Comparison of ENCODE assay signal across 14 cellular contexts in the genomic region with DNA sequence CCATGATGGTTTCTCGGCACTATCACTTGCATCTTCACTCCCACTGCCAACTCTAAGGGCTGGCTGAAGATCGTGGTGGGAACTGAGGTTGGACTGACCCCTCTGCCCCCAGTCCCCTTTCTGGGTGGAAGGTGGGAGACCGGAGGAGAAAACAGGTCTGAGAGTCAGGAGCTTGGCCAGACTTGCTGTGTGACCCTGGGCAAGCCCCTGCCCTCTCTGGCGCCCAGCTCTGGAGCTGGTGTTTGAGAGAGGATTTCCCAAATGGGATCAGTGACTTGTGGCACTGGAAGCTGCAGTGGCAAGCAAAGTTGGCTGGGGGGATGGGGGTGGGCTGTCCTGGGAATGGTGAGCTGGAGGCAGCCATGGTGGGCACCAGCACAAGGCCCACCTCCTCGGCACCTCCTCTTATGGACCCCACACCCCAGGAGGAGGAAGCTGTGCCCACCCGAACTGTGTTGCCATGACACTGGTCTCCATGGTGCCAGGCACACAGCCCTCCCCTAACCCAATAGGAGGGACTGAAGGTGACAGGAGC. TPM values are rescaled to one million over a fixed set of nuclear protein-coding genes. Genes with fewer than 3 reads are reported as not detected.
"Had no signal": no experiment of that assay in that cellular context is flagged by ENCODE, and none has a peak within 500 bp of the region (broad histone marks: within the 10 kb centered on the region; RNA-seq: fewer than 3 reads in every experiment).

No MANE protein-coding gene starts in this region.

- H3K4me3 Mint-ChIP-seq: activated naive CD8-positive, alpha-beta T cell treated with anti-CD3 and anti-CD28 coated beads, Interleukin-2, amount 50 U/mL, for 24 hours; activated T-helper 1 cell treated with anti-CD3 and anti-CD28 coated beads, Interleukin-12 subunit alpha, Interleukin-12 subunit beta, Interleukin-2, Interleukin-4 antibody, amounts not matched to agents 30 ng/mL and 10 ng/mL and 1 ng/mL, durations not matched to agents 14 hours and 24 hours and 36 hours; naive thymus-derived CD4-positive, alpha-beta T cell had no signal

- DNase-seq: activated CD4-positive, alpha-beta T cell treated with anti-CD3 and anti-CD28 coated beads, Interleukin-2, amount 50 U/mL, for 4 hours; activated naive CD8-positive, alpha-beta T cell treated with anti-CD3 and anti-CD28 coated beads, Interleukin-2, amount 50 U/mL, for 24 hours; aorta; cortex of kidney; effector CD4-positive, alpha-beta T cell; gastrocnemius medialis; left ventricle myocardium inferior; naive thymus-derived CD4-positive, alpha-beta T cell; stimulated activated CD4-positive, alpha-beta T cell treated with anti-CD3 and anti-CD28 coated beads, Interleukin-2, amount 100 ng/mL, for 24 hours; stomach; T-helper 2 cell; testis had no signal

- H3K4me3 ChIP-seq: gastrocnemius medialis, left ventricle myocardium inferior, stomach, testis, upper lobe of left lung had no signal

- H3K27me3 ChIP-seq: testis had no signal

- H3K9me3 Mint-ChIP-seq: activated naive CD8-positive, alpha-beta T cell treated with anti-CD3 and anti-CD28 coated beads, Interleukin-2, amount 50 U/mL, for 24 hours; activated T-helper 1 cell treated with anti-CD3 and anti-CD28 coated beads, Interleukin-12 subunit alpha, Interleukin-12 subunit beta, Interleukin-2, Interleukin-4 antibody, amounts not matched to agents 30 ng/mL and 10 ng/mL and 1 ng/mL, durations not matched to agents 14 hours and 24 hours and 36 hours; naive thymus-derived CD4-positive, alpha-beta T cell had no signal

- H3K27ac ChIP-seq: gastrocnemius medialis, left ventricle myocardium inferior, stomach, testis, upper lobe of left lung had no signal

- H3K27ac Mint-ChIP-seq: activated naive CD8-positive, alpha-beta T cell treated with anti-CD3 and anti-CD28 coated beads, Interleukin-2, amount 50 U/mL, for 24 hours; activated T-helper 1 cell treated with anti-CD3 and anti-CD28 coated beads, Interleukin-12 subunit alpha, Interleukin-12 subunit beta, Interleukin-2, Interleukin-4 antibody, amounts not matched to agents 30 ng/mL and 10 ng/mL and 1 ng/mL, durations not matched to agents 14 hours and 24 hours and 36 hours had no signal

- H3K36me3 ChIP-seq: gastrocnemius medialis had no signal

- H3K4me1 ChIP-seq: gastrocnemius medialis had no signal

- H3K9me3 ChIP-seq: gastrocnemius medialis, left ventricle myocardium inferior, stomach, testis, upper lobe of left lung had no signal

- ATAC-seq: activated naive CD8-positive, alpha-beta T cell treated with anti-CD3 and anti-CD28 coated beads, Interleukin-2, amount 50 U/mL, for 24 hours; gastrocnemius medialis; naive thymus-derived CD4-positive, alpha-beta T cell had no signal

RNA-seq across cellular contexts. Expression of a gene that starts 6.5 kb away (rescaled TPM):
- polyA plus RNA-seq: naive thymus-derived CD4-positive, alpha-beta T cell had no signal
